In the genomic region with DNA sequence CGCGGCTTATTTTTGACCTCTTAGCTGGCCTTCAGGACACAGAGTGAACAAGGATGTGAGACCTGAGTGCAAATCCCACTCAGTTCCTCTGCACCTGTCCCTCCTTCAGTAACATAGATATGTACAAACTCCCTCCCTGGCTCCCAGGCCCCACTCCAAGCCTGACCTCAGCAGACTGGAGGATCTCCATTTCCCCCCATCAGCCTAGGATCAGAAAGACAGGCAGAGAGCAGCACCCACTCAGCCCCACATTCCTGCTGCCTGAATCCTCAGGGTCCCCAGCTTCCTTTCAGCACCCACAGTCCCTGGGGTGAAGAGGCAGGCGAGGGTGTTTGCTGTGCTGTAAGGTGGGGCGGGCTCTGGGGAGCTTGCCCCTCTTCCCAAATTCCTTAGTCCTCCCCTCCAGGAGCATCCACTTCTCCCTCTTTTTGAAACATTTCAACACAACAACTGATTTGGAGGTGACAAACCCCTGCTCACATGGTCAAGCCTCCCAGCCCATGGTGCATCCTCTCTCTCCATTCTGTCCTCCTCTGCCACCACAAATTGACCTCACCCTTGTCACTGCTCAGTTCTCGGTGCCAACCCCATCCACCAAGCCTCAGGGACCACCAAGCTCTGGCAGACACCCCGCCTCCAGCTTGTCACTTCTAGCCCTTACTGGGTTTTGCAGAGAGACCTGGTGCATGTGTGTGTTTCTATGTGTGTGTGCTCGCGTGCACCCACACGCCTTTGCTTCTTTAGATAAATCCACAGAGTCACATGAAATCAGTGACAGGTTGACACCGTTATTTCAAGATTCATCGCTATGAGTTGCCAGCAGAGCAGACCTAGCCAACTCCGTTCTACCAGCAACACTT, we compare ENCODE assay signal across 1 cellular context.
TF ChIP-seq lines count a peak whose summit lies in the region.

No MANE protein-coding gene starts in this region.

TF ChIP-seq in H1, 55 proteins besides CTCF, POLR2A, EP300 and RAD21:
- TF ChIP-seq GABPA (IDR thresholded peaks at IDR 0.05; ENCODE audit: borderline replicate concordance, insufficient read depth, low read length), result no peak
- no peak for TF ChIP-seq FOSL1 (IDR thresholded peaks at IDR 0.05; ENCODE audit: insufficient read depth, low read depth, low read length)
- TF ChIP-seq, protein P1, sequence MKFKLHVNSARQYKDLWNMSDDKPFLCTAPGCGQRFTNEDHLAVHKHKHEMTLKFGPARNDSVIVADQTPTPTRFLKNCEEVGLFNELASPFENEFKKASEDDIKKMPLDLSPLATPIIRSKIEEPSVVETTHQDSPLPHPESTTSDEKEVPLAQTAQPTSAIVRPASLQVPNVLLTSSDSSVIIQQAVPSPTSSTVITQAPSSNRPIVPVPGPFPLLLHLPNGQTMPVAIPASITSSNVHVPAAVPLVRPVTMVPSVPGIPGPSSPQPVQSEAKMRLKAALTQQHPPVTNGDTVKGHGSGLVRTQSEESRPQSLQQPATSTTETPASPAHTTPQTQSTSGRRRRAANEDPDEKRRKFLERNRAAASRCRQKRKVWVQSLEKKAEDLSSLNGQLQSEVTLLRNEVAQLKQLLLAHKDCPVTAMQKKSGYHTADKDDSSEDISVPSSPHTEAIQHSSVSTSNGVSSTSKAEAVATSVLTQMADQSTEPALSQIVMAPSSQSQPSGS (IDR thresholded peaks at IDR 0.05; ENCODE audit: low read length), result no peak
- no peak for TF ChIP-seq POLR2AphosphoS5 (IDR thresholded peaks at IDR 0.05; ENCODE audit: low read depth, low read length)
- TF ChIP-seq, protein P2, sequence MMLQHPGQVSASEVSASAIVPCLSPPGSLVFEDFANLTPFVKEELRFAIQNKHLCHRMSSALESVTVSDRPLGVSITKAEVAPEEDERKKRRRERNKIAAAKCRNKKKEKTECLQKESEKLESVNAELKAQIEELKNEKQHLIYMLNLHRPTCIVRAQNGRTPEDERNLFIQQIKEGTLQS (IDR thresholded peaks at IDR 0.05; ENCODE audit: insufficient read depth, low read depth, low read length), result no peak
- TF ChIP-seq, protein P3, sequence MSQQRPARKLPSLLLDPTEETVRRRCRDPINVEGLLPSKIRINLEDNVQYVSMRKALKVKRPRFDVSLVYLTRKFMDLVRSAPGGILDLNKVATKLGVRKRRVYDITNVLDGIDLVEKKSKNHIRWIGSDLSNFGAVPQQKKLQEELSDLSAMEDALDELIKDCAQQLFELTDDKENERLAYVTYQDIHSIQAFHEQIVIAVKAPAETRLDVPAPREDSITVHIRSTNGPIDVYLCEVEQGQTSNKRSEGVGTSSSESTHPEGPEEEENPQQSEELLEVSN (IDR thresholded peaks at IDR 0.05), result no peak
- no peak for TF ChIP-seq RXRA (IDR thresholded peaks at IDR 0.05; ENCODE audit: insufficient read depth, low read depth, low read length)
- no peak for TF ChIP-seq BACH1 (IDR thresholded peaks at IDR 0.05; ENCODE audit: low read length)
